26 cellular contexts compared by ENCODE assay signal in the genomic region with DNA sequence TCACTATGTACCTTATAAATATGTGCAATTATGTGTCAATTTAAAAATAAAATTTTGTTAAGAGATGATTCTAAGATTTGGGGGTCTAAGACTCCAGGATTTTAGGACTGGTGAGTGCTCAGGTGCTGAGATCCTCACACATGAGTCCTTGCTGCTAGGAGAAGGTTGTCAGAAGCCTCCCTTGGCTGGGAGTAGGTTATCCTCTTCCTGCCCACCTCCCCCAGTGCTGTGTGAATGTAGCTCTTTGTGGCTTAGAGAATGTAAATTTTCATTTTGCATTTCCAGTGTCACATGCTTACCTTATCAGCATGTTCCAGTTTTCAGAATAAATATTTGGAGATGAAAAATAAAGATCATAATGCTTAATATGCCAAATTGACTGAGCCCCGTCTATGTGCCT.
DNase-seq lines count a peak whose midpoint lies in the region; ATAC-seq, FAIRE-seq and TF ChIP-seq lines count a peak whose summit lies in the region.
"Had no signal": no experiment of that assay in that cellular context is flagged by ENCODE, and none has a peak within 500 bp of the region (broad histone marks: within the 10 kb centered on the region; RNA-seq: fewer than 3 reads in every experiment).

No MANE protein-coding gene starts in this region.

- no peaks in the 10 kb centered on the region for H4K20me1 ChIP-seq in neural progenitor cell (ENCODE audit: low read depth)

- H3F3A ChIP-seq in neural progenitor cell (ENCODE audit: low read depth), result peaks cover 34% of the 10 kb centered on the region

- no peaks in the 10 kb centered on the region for H3K79me2 ChIP-seq in neural progenitor cell (ENCODE audit: low read depth)

- H3K4me2 ChIP-seq in neural progenitor cell, result peak overlapping the region; percentile 64

- H3K9me3 ChIP-seq in Caco-2, result peaks cover 9% of the 10 kb centered on the region
- peaks cover 14% of the 10 kb centered on the region for H3K9me3 ChIP-seq in neural progenitor cell (ENCODE audit: low read depth)
- H3K9me3 ChIP-seq: HAP-1, ovary, right atrium auricular region, uterus had no signal

- H3K9me3 Mint-ChIP-seq in Caco-2 (ENCODE audit: unreplicated experiment), result peaks cover 19% of the 10 kb centered on the region
- peaks cover 9% of the 10 kb centered on the region for H3K9me3 Mint-ChIP-seq in central memory CD8-positive, alpha-beta T cell
- H3K9me3 Mint-ChIP-seq in neural progenitor cell, result peaks cover 29% of the 10 kb centered on the region

- no peak overlapping the region for H3K4me3 Mint-ChIP-seq in Caco-2 (ENCODE audit: unreplicated experiment)
- H3K4me3 Mint-ChIP-seq in central memory CD8-positive, alpha-beta T cell, result peak overlapping the region; percentile 59
- H3K4me3 Mint-ChIP-seq in neural progenitor cell, result no peak overlapping the region
- H3K4me3 Mint-ChIP-seq: activated CD4-positive, alpha-beta T cell treated with anti-CD3 and anti-CD28 coated beads, Interleukin-2, amount 10 ng/mL, durations not matched to agents 7 days and 5 days; dendritic cell treated with granulocyte-macrophage colony-stimulating factor and Interleukin-4, amounts not matched to agents 40 ng/mL and 50 ng/mL, for 4 days had no signal

- no peak for FAIRE-seq in RCC 7860 (lab: Jason Lieb, UNC)
- FAIRE-seq: endothelial cell of umbilical vein, G401.6, kidney had no signal

- POLR2A ChIA-PET in Caco-2 (lab: Charles Lee), result no interaction called here

- H3K36me3 Mint-ChIP-seq in Caco-2 (ENCODE audit: insufficient read depth, unreplicated experiment) (peaks cover 9% of the 10 kb centered on the region), neural progenitor cell (peaks cover 5% of the 10 kb centered on the region)
- peaks cover under 1% of the 10 kb centered on the region for H3K36me3 Mint-ChIP-seq in central memory CD8-positive, alpha-beta T cell (ENCODE audit: insufficient read depth)

- H3K4me1 Mint-ChIP-seq in Caco-2 (ENCODE audit: low read depth, unreplicated experiment) (peaks cover 27% of the 10 kb centered on the region), neural progenitor cell (peaks cover 33% of the 10 kb centered on the region)
- H3K4me1 Mint-ChIP-seq in central memory CD8-positive, alpha-beta T cell, result peaks cover 93% of the 10 kb centered on the region

- H3K4me3 ChIP-seq in Caco-2 (ENCODE audit: low read depth, low read length) (no peak overlapping the region), neural progenitor cell (peak overlapping the region; percentile 9)
- H3K4me3 ChIP-seq: HAP-1, heart right ventricle, ovary, right atrium auricular region, uterus had no signal

- H3K27me3 ChIP-seq in Caco-2 (replicated peaks; ENCODE audit: control insufficient read depth, insufficient read depth, low read length), result no peaks in the 10 kb centered on the region
- H3K27me3 ChIP-seq in neural progenitor cell, result no peaks in the 10 kb centered on the region
- H3K27me3 ChIP-seq: heart right ventricle, ovary, right atrium auricular region, uterus had no signal

- DNase-seq in Caco-2, result no peak
- DNase-seq in NCI-H526 (lab: John Stamatoyannopoulos, UW), result peak; percentile 91 to 93
- DNase-seq in central memory CD8-positive, alpha-beta T cell (ENCODE audit: low spot score in 2 of 2), result no peak
- no peak for DNase-seq in neural progenitor cell (ENCODE audit: low spot score)
- no peak for DNase-seq in NCI-H1048 (lab: John Stamatoyannopoulos, UW)
- no peak for DNase-seq in Kasumi-1 (lab: John Stamatoyannopoulos, UW)
- no peak for DNase-seq in RCC 7860 (ENCODE audit: low spot score)
- DNase-seq: ACHN; activated CD4-positive, alpha-beta T cell treated with anti-CD3 and anti-CD28 coated beads, Interleukin-2, amount 10 ng/mL, durations not matched to agents 7 days and 5 days; activated CD8-positive, alpha-beta memory T cell treated with anti-CD3 and anti-CD28 coated beads, Interleukin-2, amount 50 U/mL, for 4 hours; activated effector memory CD4-positive, alpha-beta T cell treated with anti-CD3 and anti-CD28 coated beads, Interleukin-2, amount 50 U/mL, for 16 hours; amygdala; DMS 273 treated with DMSO at 0.1 percent for 48 hours; heart right ventricle; kidney; NCI-H510A treated with DMSO at 0.1 percent for 48 hours; ovary; SHP77 treated with DMSO at 0.1 percent for 48 hours; stimulated activated CD4-positive, alpha-beta T cell treated with anti-CD3 and anti-CD28 coated beads, Interleukin-12 subunit alpha, Interleukin-12 subunit beta, amount 100 ng/mL, for 4 hours; uterus had no signal

- no peaks in the 10 kb centered on the region for H3K27me3 Mint-ChIP-seq in Caco-2 (ENCODE audit: insufficient read depth, unreplicated experiment)
- no peaks in the 10 kb centered on the region for H3K27me3 Mint-ChIP-seq in central memory CD8-positive, alpha-beta T cell
- peaks cover 5% of the 10 kb centered on the region for H3K27me3 Mint-ChIP-seq in neural progenitor cell (ENCODE audit: insufficient read depth, low read depth)
- H3K27me3 Mint-ChIP-seq: activated CD4-positive, alpha-beta T cell treated with anti-CD3 and anti-CD28 coated beads, Interleukin-2, amount 10 ng/mL, durations not matched to agents 7 days and 5 days; dendritic cell treated with granulocyte-macrophage colony-stimulating factor and Interleukin-4, amounts not matched to agents 40 ng/mL and 50 ng/mL, for 4 days had no signal

- H3K9ac ChIP-seq in neural progenitor cell, result no peak overlapping the region

- H3K27ac Mint-ChIP-seq in Caco-2 (ENCODE audit: unreplicated experiment) (peak overlapping the region; percentile 73), neural progenitor cell (no peak overlapping the region)
- peak overlapping the region; percentile 92 for H3K27ac Mint-ChIP-seq in central memory CD8-positive, alpha-beta T cell (ENCODE audit: low read depth)
- H3K27ac Mint-ChIP-seq: dendritic cell treated with granulocyte-macrophage colony-stimulating factor and Interleukin-4, amounts not matched to agents 40 ng/mL and 50 ng/mL, for 4 days had no signal

- BruUV-seq in Caco-2 (replicated peaks; lab: Mats Ljungman, UMichigan), result no TSS peak

- intact Hi-C loops in Caco-2 (cut with micrococcal nuclease; ENCODE audit: unreplicated experiment), result no loop called here

- TF ChIP-seq CTCF in Caco-2 (IDR thresholded peaks at IDR 0.05; ENCODE audit: insufficient read depth in 1 of 2, low read depth in 1 of 2, low read length in 1 of 2, severe bottlenecking in 1 of 2, unreplicated experiment in 1 of 2) (no peak), neural progenitor cell (IDR thresholded peaks at IDR 0.05) (no peak)

- H3K36me3 ChIP-seq in Caco-2 (ENCODE audit: control insufficient read depth, insufficient read depth, low read length) (no peaks in the 10 kb centered on the region), neural progenitor cell (peaks cover 3% of the 10 kb centered on the region)
- H3K36me3 ChIP-seq: HAP-1, heart right ventricle, ovary, right atrium auricular region, uterus had no signal

- peak overlapping the region; percentile 88 for H3K27ac ChIP-seq in neural progenitor cell
- H3K27ac ChIP-seq: heart right ventricle, ovary, right atrium auricular region, uterus had no signal

- no peak for ATAC-seq in central memory CD8-positive, alpha-beta T cell (replicated peaks; ENCODE audit: extremely low read depth, poor library complexity, severe bottlenecking)
- no peak for ATAC-seq in GM19324 (IDR thresholded peaks at IDR 0.05; ENCODE audit: low FRiP score, unreplicated experiment)
- ATAC-seq: heart right ventricle had no signal

- H3K4me1 ChIP-seq in Caco-2 (peaks cover 21% of the 10 kb centered on the region), neural progenitor cell (peaks cover 27% of the 10 kb centered on the region)
- H3K4me1 ChIP-seq: HAP-1 had no signal

- H2AFZ ChIP-seq in neural progenitor cell (replicated peaks), result no peak overlapping the region

- CTCF ChIA-PET in Caco-2 (lab: Charles Lee), result interaction anchor here (0.6 kb wide), 1 partner anchor 31 kb away, joined by 3 read pairs; no protein-coding TSS in a partner anchor

Comparison
In these comparisons a context has a peak if more than half of its experiments do, and no peak if none do; other contexts are left out.
1. DNase-seq: peak in NCI-H526 (2 of 2); none in Caco-2 (0 of 2), central memory CD8-positive, alpha-beta T cell (0 of 2), neural progenitor cell (single experiment), NCI-H1048 (single experiment), Kasumi-1 (0 of 2) and RCC 7860 (single experiment).